16 cellular contexts compared by ENCODE assay signal in the genomic region with DNA sequence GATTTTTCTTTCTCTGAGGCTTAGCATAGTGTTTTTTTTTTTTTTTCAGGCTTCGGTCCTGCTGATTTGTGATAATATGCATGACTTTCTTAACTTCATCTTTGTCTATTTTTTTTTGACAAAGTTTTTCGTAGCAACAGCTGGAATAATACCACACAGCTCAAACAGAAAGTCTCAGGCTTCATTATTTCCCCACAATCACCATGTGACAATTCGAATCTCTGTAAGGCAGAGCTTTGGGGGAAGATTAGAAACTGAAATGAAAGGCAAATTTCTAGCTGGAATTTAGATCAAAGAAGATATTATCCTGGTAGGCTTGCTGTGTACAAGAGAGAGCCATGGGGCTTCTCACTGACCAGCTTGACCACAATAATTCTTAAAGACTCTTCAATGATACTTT.
"Had no signal": no experiment of that assay in that cellular context is flagged by ENCODE, and none has a peak within 500 bp of the region (broad histone marks: within the 10 kb centered on the region; RNA-seq: fewer than 3 reads in every experiment).

No MANE protein-coding gene starts in this region.

- H3K4me3 Mint-ChIP-seq: activated naive CD4-positive, alpha-beta T cell treated with anti-CD3 and anti-CD28 coated beads, Interleukin-2, amount 50 U/mL, for 24 hours; activated T-cell treated with anti-CD3 and anti-CD28 coated beads, Interleukin-2, amount 50 U/mL, for 4 hours; nephron progenitor cell; stimulated activated memory B cell treated with anti-CD40 and anti-IgM and Interleukin-4, amounts not matched to agents 10 μg/mL and 1 μg/mL and 100 μg/mL, for 72 hours had no signal

- H3K27me3 Mint-ChIP-seq: activated naive CD4-positive, alpha-beta T cell treated with anti-CD3 and anti-CD28 coated beads, Interleukin-2, amount 50 U/mL, for 24 hours had no signal

- H3K27ac ChIP-seq: body of pancreas, coronary artery, esophagus squamous epithelium, WERI-Rb-1 had no signal

- H3K9me3 ChIP-seq: body of pancreas, esophagus squamous epithelium had no signal

- H3K27me3 ChIP-seq: body of pancreas, esophagus squamous epithelium had no signal

- H3K27ac Mint-ChIP-seq: activated naive CD4-positive, alpha-beta T cell treated with anti-CD3 and anti-CD28 coated beads, Interleukin-2, amount 50 U/mL, for 24 hours; stimulated activated memory B cell treated with anti-CD40 and anti-IgM and Interleukin-4, amounts not matched to agents 10 μg/mL and 1 μg/mL and 100 μg/mL, for 72 hours had no signal

- H3K9me3 Mint-ChIP-seq: activated naive CD4-positive, alpha-beta T cell treated with anti-CD3 and anti-CD28 coated beads, Interleukin-2, amount 50 U/mL, for 24 hours; activated T-cell treated with anti-CD3 and anti-CD28 coated beads, Interleukin-2, amount 50 U/mL, for 4 hours had no signal

- H3K4me1 ChIP-seq: body of pancreas had no signal

- H3K4me3 ChIP-seq: body of pancreas, coronary artery, esophagus squamous epithelium had no signal

- DNase-seq: activated CD4-positive, alpha-beta T cell treated with anti-CD3 and anti-CD28 coated beads, Interleukin-2, amount 50 U/mL, for 48 hours; activated effector memory CD4-positive, alpha-beta T cell treated with anti-CD3 and anti-CD28 coated beads, Interleukin-2, amount 50 U/mL, for 16 hours; activated T-cell treated with anti-CD3 and anti-CD28 coated beads, Interleukin-2, amount 50 U/mL, for 4 hours; body of pancreas; caudate nucleus; esophagus squamous epithelium; foreskin fibroblast; glutamatergic neuron; kidney glomerular epithelial cell; mesendoderm; nephron progenitor cell; stimulated activated CD4-positive, alpha-beta T cell treated with anti-CD3 and anti-CD28 coated beads, Interleukin-2, amount 100 ng/mL, for 48 hours; WERI-Rb-1 had no signal

- H3K36me3 Mint-ChIP-seq: activated naive CD4-positive, alpha-beta T cell treated with anti-CD3 and anti-CD28 coated beads, Interleukin-2, amount 50 U/mL, for 24 hours; stimulated activated memory B cell treated with anti-CD40 and anti-IgM and Interleukin-4, amounts not matched to agents 10 μg/mL and 1 μg/mL and 100 μg/mL, for 72 hours had no signal

- H3K36me3 ChIP-seq: esophagus squamous epithelium, WERI-Rb-1 had no signal

- ATAC-seq: activated T-cell treated with anti-CD3 and anti-CD28 coated beads, Interleukin-2, amount 50 U/mL, for 4 hours; body of pancreas; stimulated activated memory B cell treated with anti-CD40 and anti-IgM and Interleukin-4, amounts not matched to agents 10 μg/mL and 1 μg/mL and 100 μg/mL, for 72 hours had no signal
